ENCODE assay signal across 8 cellular contexts in the genomic region with DNA sequence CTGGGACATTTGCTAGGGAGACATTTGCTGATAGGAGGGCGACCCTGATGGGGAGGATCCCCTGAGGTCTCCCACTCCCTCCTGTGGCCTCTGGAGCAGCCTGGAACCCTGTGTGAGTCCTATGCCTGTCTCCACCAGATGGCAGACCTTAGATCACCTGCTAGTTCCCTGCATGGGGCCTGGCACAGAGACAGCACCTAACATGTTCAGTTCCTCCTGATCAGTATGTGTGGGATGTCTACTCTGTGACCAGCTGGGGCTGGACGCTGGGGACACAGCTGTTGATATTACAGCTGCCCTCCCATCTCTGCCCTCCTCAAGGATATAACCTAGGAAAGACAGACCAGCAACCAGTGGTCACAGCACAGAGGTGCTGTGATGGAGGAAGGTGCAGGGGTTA.
A peak's percentile ranks its signal among the peaks of the same experiment; 100 is the strongest.
DNase-seq lines count a peak whose midpoint lies in the region; ATAC-seq, FAIRE-seq and TF ChIP-seq lines count a peak whose summit lies in the region.

No MANE protein-coding gene starts in this region.

- H3K4me1 ChIP-seq in DND-41 (ENCODE audit: insufficient read depth, low read length), result peaks cover 32% of the 10 kb centered on the region

- H3K9ac ChIP-seq in DND-41 (ENCODE audit: low read depth, low read length), result no peak overlapping the region

- H3K9me3 ChIP-seq in DND-41 (ENCODE audit: insufficient read depth, low read length, severe bottlenecking), result no peaks in the 10 kb centered on the region

- H3K4me3 ChIP-seq in DND-41 (ENCODE audit: low read depth in 1 of 2, low read length in 2 of 2), result no peak overlapping the region
- no peak overlapping the region for H3K4me3 ChIP-seq in HFF-Myc (replicated peaks; ENCODE audit: low read depth, low read length)
- H3K4me3 ChIP-seq in choroid plexus epithelial cell (ENCODE audit: low read depth, low read length), result no peak overlapping the region
- no peak overlapping the region for H3K4me3 ChIP-seq in skin epidermis

- peak; percentile 53 for TF ChIP-seq CTCF in DND-41 (IDR thresholded peaks at IDR 0.05; ENCODE audit: borderline replicate concordance, extremely low read depth, low read length, poor library complexity, severe bottlenecking)
- TF ChIP-seq CTCF in HFF-Myc (IDR thresholded peaks at IDR 0.05; ENCODE audit: low read depth, low read length, missing control alignments), result peak; percentile 33
- TF ChIP-seq CTCF in choroid plexus epithelial cell (conservative IDR thresholded peaks at IDR 0.05; ENCODE audit: low read depth, low read length), result peak; percentile 37
- TF ChIP-seq CTCF in D721Med (IDR thresholded peaks at IDR 0.05; ENCODE audit: insufficient read depth, missing control alignments), result no peak

- ATAC-seq in DND-41 (ENCODE audit: insufficient read depth, low read depth), result no peak

- peak overlapping the region; percentile 35; the same call in 1 of the 2 replicates for H2AFZ ChIP-seq in DND-41 (ENCODE audit: low read depth, low read length)

- H3K27me3 ChIP-seq in DND-41 (ENCODE audit: insufficient read depth, low read length, poor library complexity), result no peaks in the 10 kb centered on the region

- no peaks in the 10 kb centered on the region for H3K36me3 ChIP-seq in DND-41 (ENCODE audit: insufficient read depth, low read length)

- H3K4me2 ChIP-seq in DND-41 (ENCODE audit: insufficient read depth, low read length), result no peak overlapping the region

- no peak overlapping the region for H3K27ac ChIP-seq in DND-41 (ENCODE audit: low read length)
- H3K27ac ChIP-seq in skin epidermis, result peak overlapping the region in 18 of 21 experiments; percentile 19 to 99 (median 82)

- no peak for FAIRE-seq in D721Med (lab: Jason Lieb, UNC)

- H3K79me2 ChIP-seq in DND-41 (ENCODE audit: insufficient read depth, low read length), result no peaks in the 10 kb centered on the region

- DNase-seq in DND-41, result peak; percentile 30
- no peak for DNase-seq in HFF-Myc (ENCODE audit: extremely low read depth, low read depth)
- DNase-seq in SHP77 (lab: John Stamatoyannopoulos, UW), result peak; percentile 70 to 85
- no peak for DNase-seq in choroid plexus epithelial cell (ENCODE audit: low read depth)
- DNase-seq in midbrain (lab: John Stamatoyannopoulos, UW), result no peak
- DNase-seq in retina, result no peak
- DNase-seq in D721Med (ENCODE audit: insufficient read length, low spot score), result no peak

- H4K20me1 ChIP-seq in DND-41 (ENCODE audit: insufficient read depth, low read length), result no peaks in the 10 kb centered on the region

Comparison
In these comparisons a context has a peak if more than half of its experiments do, and no peak if none do; other contexts are left out.
1. DNase-seq: peak in DND-41 (single experiment) and SHP77 (2 of 2); none in HFF-Myc (single experiment), choroid plexus epithelial cell (single experiment), midbrain (single experiment), retina (single experiment) and D721Med (single experiment).